ENCODE assay signal across 8 cellular contexts in the genomic region with DNA sequence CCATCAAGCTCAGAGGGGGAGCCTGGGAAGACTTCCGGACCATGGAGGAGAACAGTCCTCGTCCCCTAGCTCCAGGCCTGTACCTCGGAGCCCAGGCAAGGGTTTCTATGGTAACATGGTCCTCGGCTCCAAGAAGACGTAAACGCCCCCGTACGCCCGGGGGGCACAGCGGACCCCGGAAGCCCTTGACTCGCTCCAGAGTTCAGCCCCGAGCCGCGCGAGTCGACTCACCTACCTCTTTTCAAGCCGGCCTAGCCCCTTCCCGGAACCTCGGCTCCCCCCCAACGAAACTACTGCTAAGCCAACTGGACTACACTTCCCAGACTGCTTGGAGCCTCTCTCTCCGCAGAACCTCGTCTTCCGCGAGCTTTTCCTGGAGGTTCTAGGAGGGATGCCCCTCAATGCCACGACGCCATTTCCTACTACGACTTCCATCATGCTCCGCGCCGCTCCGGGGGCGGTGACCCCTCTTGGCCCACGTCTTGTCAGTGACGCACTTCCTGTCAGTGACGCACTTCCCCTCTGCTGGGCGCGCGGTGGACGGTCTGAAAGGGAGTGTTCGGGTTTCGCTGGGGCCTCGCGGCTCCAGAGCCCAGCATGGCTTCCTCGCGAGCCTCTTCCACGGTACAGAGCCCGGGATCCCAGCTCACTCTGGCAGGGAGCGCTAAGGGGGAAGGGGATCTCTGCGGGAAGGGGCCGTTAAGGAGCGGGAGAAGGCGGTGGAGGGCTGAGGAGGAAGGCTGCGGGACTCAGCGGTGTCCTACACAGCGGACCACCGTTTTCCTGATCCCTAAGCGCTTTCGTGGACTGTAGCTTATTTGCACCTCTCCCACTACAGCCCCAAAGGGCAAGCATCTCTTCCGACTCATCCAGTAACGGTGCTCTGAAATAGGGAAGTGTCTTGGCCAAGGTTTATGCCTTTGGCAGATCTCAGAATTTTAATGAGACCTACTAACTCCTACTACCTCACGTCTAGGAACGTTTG. TPM values are rescaled to one million over a fixed set of nuclear protein-coding genes. Genes with fewer than 3 reads are reported as not detected.
DNase-seq lines count a peak whose midpoint lies in the region; ATAC-seq, FAIRE-seq and TF ChIP-seq lines count a peak whose summit lies in the region.

CDC26 (minus strand) TSS at position 426 of the 985 bp plus-strand sequence. CDS start 3,065 bp downstream, outside the sequence.
PRPF4 (plus strand) TSS at position 512 of the 985 bp plus-strand sequence; CDS start at position 598, 86 bp downstream.

- TF ChIP-seq CTCF in Calu3 (IDR thresholded peaks at IDR 0.05; ENCODE audit: unreplicated experiment) = no peak

- CTCF ChIA-PET in Calu3 (lab: Charles Lee) = interaction anchor here (0.6 to 1.8 kb wide), 5 partner anchors 56 to 1224 kb away, joined by 3 to 11 read pairs (median 3); no protein-coding TSS in a partner anchor
- CTCF ChIA-PET in activated CD8-positive, alpha-beta memory T cell treated with anti-CD3 and anti-CD28 coated beads, Interleukin-2, amount 10 ng/mL, durations not matched to agents 7 days and 5 days (lab: Charles Lee) = interaction anchor here (0.9 to 5.6 kb wide), 33 partner anchors 10 to 383 kb away, joined by 3 to 60 read pairs (median 5); partner anchors contain the start of genes ALAD, BSPRY, C9orf43 and FKBP15

- H3K27me3 Mint-ChIP-seq in Calu3 (ENCODE audit: unreplicated experiment) = no peaks in the 10 kb centered on the region
- no peaks in the 10 kb centered on the region for H3K27me3 Mint-ChIP-seq in activated CD8-positive, alpha-beta memory T cell treated with anti-CD3 and anti-CD28 coated beads, Interleukin-2, amount 10 ng/mL, durations not matched to agents 7 days and 5 days

- H3K27ac ChIP-seq in HUES48 (ENCODE audit: low read depth, low read length) (peak within 1 kb of the TSS; percentile 89), mesodermal cell (ENCODE audit: low read depth, low read length, severe bottlenecking) (peak within 1 kb of the TSS; percentile 87)

- no peaks in the 10 kb centered on the region for H3K4me1 Mint-ChIP-seq in Calu3 (ENCODE audit: low read depth, unreplicated experiment)
- H3K4me1 Mint-ChIP-seq in activated CD8-positive, alpha-beta memory T cell treated with anti-CD3 and anti-CD28 coated beads, Interleukin-2, amount 10 ng/mL, durations not matched to agents 7 days and 5 days = peaks cover 32% of the 10 kb centered on the region

- H3K4me3 Mint-ChIP-seq in Calu3 (ENCODE audit: low read depth, unreplicated experiment) = no peak within 1 kb of the TSS
- no peak within 1 kb of the TSS for H3K4me3 Mint-ChIP-seq in activated CD8-positive, alpha-beta memory T cell treated with anti-CD3 and anti-CD28 coated beads, Interleukin-2, amount 10 ng/mL, durations not matched to agents 7 days and 5 days

- no peaks in the 10 kb centered on the region for H3K9me3 ChIP-seq in HUES48 (ENCODE audit: control insufficient read depth, insufficient read depth, low read length)
- no peaks in the 10 kb centered on the region for H3K9me3 ChIP-seq in NT2/D1 (ENCODE audit: insufficient read depth, low read length)
- H3K9me3 ChIP-seq in mesodermal cell (ENCODE audit: control insufficient read depth, low read length) = no peaks in the 10 kb centered on the region

- peak; percentile 97 for ATAC-seq in GM21423 (IDR thresholded peaks at IDR 0.05; ENCODE audit: unreplicated experiment)
- peak; percentile 96 for ATAC-seq in activated CD8-positive, alpha-beta memory T cell treated with anti-CD3 and anti-CD28 coated beads, Interleukin-2, amount 10 ng/mL, durations not matched to agents 7 days and 5 days

- BruUV-seq in Calu3 (replicated peaks; lab: Mats Ljungman, UMichigan) = TSS peak; percentile 68

- FAIRE-seq in endometrium (lab: Jason Lieb, UNC) = peak; percentile 94

- intact Hi-C loops in Calu3 (cut with micrococcal nuclease; ENCODE audit: unreplicated experiment) = loop anchor here (10.0 kb wide), 1 partner anchor 309 kb away; no protein-coding TSS in a partner anchor

- H3K4me1 ChIP-seq in HUES48 (ENCODE audit: control insufficient read depth, insufficient read depth, low read length) = peaks cover 9% of the 10 kb centered on the region; the same call in 1 of the 2 replicates
- H3K4me1 ChIP-seq in NT2/D1 (ENCODE audit: insufficient read depth, insufficient read length) = peaks cover 2% of the 10 kb centered on the region
- peaks cover 7% of the 10 kb centered on the region for H3K4me1 ChIP-seq in mesodermal cell (ENCODE audit: control insufficient read depth, insufficient read depth, low read length, poor library complexity, severe bottlenecking)

- 0% methylated on average over 42 to 45 of the region's 63 CpGs for WGBS in mesodermal cell (ENCODE audit: insufficient coverage in 2 of 2), 2 experiments

- H3K9me3 Mint-ChIP-seq in Calu3 (ENCODE audit: low read depth, unreplicated experiment) = no peaks in the 10 kb centered on the region
- no peaks in the 10 kb centered on the region for H3K9me3 Mint-ChIP-seq in activated CD8-positive, alpha-beta memory T cell treated with anti-CD3 and anti-CD28 coated beads, Interleukin-2, amount 10 ng/mL, durations not matched to agents 7 days and 5 days (ENCODE audit: low read depth)

- DNase-seq in Calu3 = peak; percentile 93
- peak; percentile 98 for DNase-seq in NT2/D1 (ENCODE audit: low read depth, low spot score)
- DNase-seq in activated CD8-positive, alpha-beta memory T cell treated with anti-CD3 and anti-CD28 coated beads, Interleukin-2, amount 10 ng/mL, durations not matched to agents 7 days and 5 days = peak; percentile 98
- peak; percentile 91 to 93 for DNase-seq in stimulated activated CD8-positive, alpha-beta memory T cell treated with anti-CD3 and anti-CD28 coated beads, Interleukin-15, amount 100 ng/mL, for 4 hours (ENCODE audit: low read depth in 2 of 2)

- no peaks in the 10 kb centered on the region for H3K27me3 ChIP-seq in HUES48 (ENCODE audit: control insufficient read depth, insufficient read depth, low read length)
- no peaks in the 10 kb centered on the region for H3K27me3 ChIP-seq in NT2/D1 (ENCODE audit: insufficient read depth, insufficient read length)

- H3K4me3 ChIP-seq in HUES48 (ENCODE audit: low read depth, low read length) = peak within 1 kb of the TSS; percentile 89
- peak within 1 kb of the TSS; percentile 98 for H3K4me3 ChIP-seq in NT2/D1 (ENCODE audit: insufficient read length, low read depth)
- peak within 1 kb of the TSS; percentile 82 for H3K4me3 ChIP-seq in mesodermal cell (ENCODE audit: extremely low read depth, insufficient read depth, low read length, poor library complexity, severe bottlenecking)

- H3K27ac Mint-ChIP-seq in Calu3 (ENCODE audit: unreplicated experiment) = no peak within 1 kb of the TSS
- no peak within 1 kb of the TSS for H3K27ac Mint-ChIP-seq in activated CD8-positive, alpha-beta memory T cell treated with anti-CD3 and anti-CD28 coated beads, Interleukin-2, amount 10 ng/mL, durations not matched to agents 7 days and 5 days

- H3K36me3 ChIP-seq in HUES48 (ENCODE audit: control insufficient read depth, insufficient read depth, low read length) = peaks cover 63% of the 10 kb centered on the region
- peaks cover 71% of the 10 kb centered on the region for H3K36me3 ChIP-seq in NT2/D1 (ENCODE audit: insufficient read depth, insufficient read length, low read length)
- H3K36me3 ChIP-seq in mesodermal cell (ENCODE audit: control insufficient read depth, insufficient read depth, low read length) = peaks cover 67% of the 10 kb centered on the region

- H3K36me3 Mint-ChIP-seq in Calu3 (ENCODE audit: insufficient read depth, unreplicated experiment) = peaks cover 14% of the 10 kb centered on the region
- H3K36me3 Mint-ChIP-seq in activated CD8-positive, alpha-beta memory T cell treated with anti-CD3 and anti-CD28 coated beads, Interleukin-2, amount 10 ng/mL, durations not matched to agents 7 days and 5 days = peaks cover 38% of the 10 kb centered on the region

- H3K9ac ChIP-seq in HUES48 (ENCODE audit: low read depth, low read length) = peak within 1 kb of the TSS; percentile 86
- peak within 1 kb of the TSS; percentile 98 for H3K9ac ChIP-seq in NT2/D1 (ENCODE audit: insufficient read length, low read depth)

RNA-seq across cellular contexts. Expression of gene CDC26, which starts in this region (rescaled TPM):
- 20.5 and 21.3 TPM in 2 replicates for total RNA-seq in Calu3 (2022)
- total RNA-seq in activated CD8-positive, alpha-beta memory T cell treated with anti-CD3 and anti-CD28 coated beads, Interleukin-2, amount 10 ng/mL, durations not matched to agents 7 days and 5 days = 10 to 100 TPM; 25.6 to 33.6 TPM
- polyA plus RNA-seq in mesodermal cell (2013, experiment 1 of 2) = 38.9 TPM
- polyA plus RNA-seq in mesodermal cell (2013, experiment 2 of 2) = 35.1 TPM

RNA-seq across cellular contexts. Expression of gene PRPF4, which starts in this region (rescaled TPM):
- total RNA-seq in Calu3 (2022) = 23.7 TPM in 2 replicates
- 10 to 100 TPM; 34.0 to 43.4 TPM for total RNA-seq in activated CD8-positive, alpha-beta memory T cell treated with anti-CD3 and anti-CD28 coated beads, Interleukin-2, amount 10 ng/mL, durations not matched to agents 7 days and 5 days
- polyA plus RNA-seq in mesodermal cell (2013, experiment 1 of 2) = 24.3 TPM
- 23.3 TPM for polyA plus RNA-seq in mesodermal cell (2013, experiment 2 of 2)

Comparison
In these comparisons a context has a peak if more than half of its experiments do, and no peak if none do; other contexts are left out.
1. Peak in every context shown above with its lines: DNase-seq, ATAC-seq, H3K4me3 ChIP-seq and H3K27ac ChIP-seq.